ENCODE assay signal across 13 cellular contexts in the genomic region with DNA sequence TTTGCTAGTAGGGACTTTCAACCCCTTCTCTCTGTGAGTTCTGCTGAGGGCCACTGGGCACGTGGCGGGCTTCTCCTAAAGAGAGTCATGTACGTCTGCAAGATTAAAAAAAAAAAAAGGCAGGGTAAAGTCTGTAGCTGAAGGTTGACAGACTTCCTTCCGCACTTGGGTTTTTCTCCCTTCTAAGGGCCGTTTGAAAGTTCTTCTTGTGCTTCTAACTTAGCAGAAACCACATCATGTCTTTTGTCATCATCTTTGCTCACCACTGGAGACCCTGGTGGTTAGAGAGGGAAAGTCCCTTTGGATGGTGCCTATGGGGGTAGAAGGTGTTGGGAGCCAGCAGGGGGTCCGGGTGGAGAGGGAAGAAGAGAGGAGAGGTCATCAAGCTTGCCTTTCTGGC. TPM values are rescaled to one million over a fixed set of nuclear protein-coding genes. Genes with fewer than 3 reads are reported as not detected.
DNase-seq lines count a peak whose midpoint lies in the region; ATAC-seq and TF ChIP-seq lines count a peak whose summit lies in the region.
"Had no signal": no experiment of that assay in that cellular context is flagged by ENCODE, and none has a peak within 500 bp of the region (broad histone marks: within the 10 kb centered on the region; RNA-seq: fewer than 3 reads in every experiment).

No MANE protein-coding gene starts in this region.

- no peaks in the 10 kb centered on the region for H3K9me3 Mint-ChIP-seq in activated naive CD4-positive, alpha-beta T cell treated with anti-CD3 and anti-CD28 coated beads, Interleukin-2, amount 50 U/mL, for 72 hours

- H3K36me3 Mint-ChIP-seq in activated naive CD4-positive, alpha-beta T cell treated with anti-CD3 and anti-CD28 coated beads, Interleukin-2, amount 50 U/mL, for 72 hours: peaks cover 0 to 8% of the 10 kb centered on the region in 2 donors

- peak overlapping the region; percentile 27 to 45 for H3K27ac Mint-ChIP-seq in activated naive CD4-positive, alpha-beta T cell treated with anti-CD3 and anti-CD28 coated beads, Interleukin-2, amount 50 U/mL, for 72 hours

- no peaks in the 10 kb centered on the region for H3K9me3 ChIP-seq in Peyer's patch
- H3K9me3 ChIP-seq: adrenal gland, pancreas, upper lobe of left lung had no signal

- no peak overlapping the region for H3K4me3 ChIP-seq in Peyer's patch
- H3K4me3 ChIP-seq: adrenal gland, pancreas, upper lobe of left lung had no signal

- peaks cover 0 to 11% (median 1%) of the 10 kb centered on the region in 4 donors for H3K4me1 ChIP-seq in Peyer's patch
- H3K4me1 ChIP-seq: adrenal gland, pancreas had no signal

- TF ChIP-seq POLR2A in Peyer's patch (IDR thresholded peaks at IDR 0.05): no peak

- peak in 1 of 6 experiments; percentile 30 for TF ChIP-seq CTCF in Peyer's patch (IDR thresholded peaks at IDR 0.05)

- H3K36me3 ChIP-seq in Peyer's patch: no peaks in the 10 kb centered on the region
- H3K36me3 ChIP-seq: adrenal gland, pancreas, upper lobe of left lung had no signal

- ATAC-seq in GM21515 (IDR thresholded peaks at IDR 0.05; ENCODE audit: unreplicated experiment): peak; percentile 46
- ATAC-seq in activated naive CD4-positive, alpha-beta T cell treated with anti-CD3 and anti-CD28 coated beads, Interleukin-2, amount 50 U/mL, for 72 hours: peak; percentile 46 to 72

- no peaks in the 10 kb centered on the region for H3K27me3 ChIP-seq in Peyer's patch
- H3K27me3 ChIP-seq: adrenal gland, pancreas, upper lobe of left lung had no signal

- peak overlapping the region in 2 of 4 donors; percentile 51 to 59 for H3K27ac ChIP-seq in Peyer's patch
- H3K27ac ChIP-seq: adrenal gland, pancreas had no signal

- DNase-seq in AML-193 (lab: John Stamatoyannopoulos, UW) (peak; percentile 90 to 93), Peyer's patch (peak in 2 of 3 donors; percentile 73 to 80), H4 (ENCODE audit: low spot score) (no peak), RKO (ENCODE audit: low spot score) (no peak), HT-29 (ENCODE audit: low spot score) (no peak), HPDE6-E6E7 (ENCODE audit: extremely low spot score) (no peak)
- peak in 1 of 2 donors; percentile 27 for DNase-seq in activated naive CD4-positive, alpha-beta T cell treated with anti-CD3 and anti-CD28 coated beads, Interleukin-2, amount 50 U/mL, for 72 hours (ENCODE audit: low spot score in 2 of 2)
- DNase-seq: head of caudate nucleus, NCI-H510A, pancreas had no signal

RNA-seq across cellular contexts. Expression of gene PRDM1, which starts 31.4 kb away (rescaled TPM):
- 10 to 100 TPM in 3 of 4 donors, 1 to 10 TPM in 1; 6.4 to 57.8 (median 14.9) TPM for total RNA-seq in Peyer's patch
- total RNA-seq in activated naive CD4-positive, alpha-beta T cell treated with anti-CD3 and anti-CD28 coated beads, Interleukin-2, amount 50 U/mL, for 72 hours: 10 to 100 TPM in 1 of 2 donors, 1 to 10 TPM in 1; 7.7 to 12.5 TPM
- total RNA-seq in H4 (2014; rRNA removed; shearing (Covaris generic)): 0.37 and 1.7 TPM in 2 replicates
- 1.4 TPM in 1 of 2 replicates, not detected in the other for total RNA-seq in HT-29 (2014; rRNA removed; shearing (Covaris generic))

Comparison
In these comparisons a context has a peak if more than half of its experiments do, and no peak if none do; other contexts are left out.
1. DNase-seq: peak in AML-193 (2 of 2) and Peyer's patch (2 of 3); none in H4 (single experiment), RKO (single experiment), HT-29 (single experiment) and HPDE6-E6E7 (single experiment).